In genomic region chr17:11561281-11561680, GRCh38 we compare ENCODE assay signal across 23 cellular contexts. TPM values are rescaled to one million over a fixed set of nuclear protein-coding genes. Genes with fewer than 3 reads are reported as not detected.
DNase-seq lines count a peak whose midpoint lies in the region; ATAC-seq and TF ChIP-seq lines count a peak whose summit lies in the region.
"Had no signal": no experiment of that assay in that cellular context is flagged by ENCODE, and none has a peak within 500 bp of the region (broad histone marks: within the 10 kb centered on the region; RNA-seq: fewer than 3 reads in every experiment).

No MANE protein-coding gene starts in this region.

- peak; percentile 31 for ATAC-seq in sciatic nerve
- no peak for ATAC-seq in gastrocnemius medialis
- ATAC-seq: GM12878 had no signal

- H3K9me3 ChIP-seq in esophagus muscularis mucosa, result no peaks in the 10 kb centered on the region
- H3K9me3 ChIP-seq in gastrocnemius medialis, result no peaks in the 10 kb centered on the region
- H3K9me3 ChIP-seq: BE2C, BLaER1 had no signal

- H3K4me1 ChIP-seq in esophagus muscularis mucosa, result peaks cover 0 to 5% (median 0%) of the 10 kb centered on the region in 4 donors
- H3K4me1 ChIP-seq in gastrocnemius medialis, result no peaks in the 10 kb centered on the region
- H3K4me1 ChIP-seq: BE2C had no signal

- H3K36me3 ChIP-seq in esophagus muscularis mucosa, result no peaks in the 10 kb centered on the region
- H3K36me3 ChIP-seq in gastrocnemius medialis, result no peaks in the 10 kb centered on the region
- H3K36me3 ChIP-seq: BE2C, BLaER1 had no signal

- TF ChIP-seq CTCF in esophagus muscularis mucosa (IDR thresholded peaks at IDR 0.05) (no peak), gastrocnemius medialis (IDR thresholded peaks at IDR 0.05 in 4 of 5, conservative IDR thresholded peaks at IDR 0.05 in 1 of 5) (no peak)

- H3K27ac ChIP-seq in esophagus muscularis mucosa (replicated peaks in 1 of 4) (no peak overlapping the region), gastrocnemius medialis (no peak overlapping the region)
- H3K27ac ChIP-seq: BLaER1 had no signal

- intact Hi-C loops in esophagus muscularis mucosa (cut with DNase I), result no loop called here
- intact Hi-C loops in sciatic nerve (cut with DNase I), result no loop called here
- intact Hi-C loops in gastrocnemius medialis (cut with DNase I; ENCODE audit: low total_unique reads), result no loop called here

- peak; percentile 47 for DNase-seq in esophagus muscularis mucosa (ENCODE audit: extremely low spot score)
- no peak for DNase-seq in sciatic nerve (ENCODE audit: low spot score)
- DNase-seq in KBM-7, result no peak
- DNase-seq in gastrocnemius medialis, result no peak
- no peak for DNase-seq in NCI-H1436 treated with DMSO at 0.1 percent for 48 hours (lab: John Stamatoyannopoulos, UW)
- DNase-seq: 8988T; ACHN; BE2C; C1 segment of cervical spinal cord; CD4-positive, alpha-beta memory T cell; CD4-positive, CD25-positive, alpha-beta regulatory T cell; CD8-positive, alpha-beta memory T cell; COR-L47; DMS 273 treated with DMSO at 0.1 percent for 48 hours; DMS153; DMS53; DMS79; DND-41; EL; GDM1 had no signal

- WGBS in esophagus muscularis mucosa, result 75% methylated on average over 1 of the region's 1 CpG

- H3K4me3 ChIP-seq in esophagus muscularis mucosa (no peak overlapping the region), gastrocnemius medialis (no peak overlapping the region)
- H3K4me3 ChIP-seq: BLaER1, GM12878 had no signal

- in situ Hi-C loops in KBM-7 (cut with MboI; ENCODE audit: low pct_unique_long_range_greater_than_20kb, low sequenced_read_pairs), result no loop called here
- in situ Hi-C loops in gastrocnemius medialis (cut with MboI; ENCODE audit: low sequenced_read_pairs in 4 of 4), result no loop called here

- no peak for TF ChIP-seq EP300 in esophagus muscularis mucosa (IDR thresholded peaks at IDR 0.05)

- TF ChIP-seq POLR2A in esophagus muscularis mucosa (IDR thresholded peaks at IDR 0.05; ENCODE audit: low read depth), result no peak
- TF ChIP-seq POLR2A in gastrocnemius medialis (IDR thresholded peaks at IDR 0.05), result no peak

- H3K27me3 ChIP-seq in esophagus muscularis mucosa (peaks cover 0 to 5% (median 0%) of the 10 kb centered on the region in 4 donors), gastrocnemius medialis (no peaks in the 10 kb centered on the region)
- H3K27me3 ChIP-seq: BE2C, BLaER1 had no signal

RNA-seq across cellular contexts. Expression of gene DNAH9, which starts 37.0 kb away (rescaled TPM):
- under 1 TPM in 2 of 4 donors, not detected in 2; under 0.01 to 0.92 TPM for total RNA-seq in esophagus muscularis mucosa
- 0.98 TPM for total RNA-seq in sciatic nerve
- not detected for total RNA-seq in gastrocnemius medialis
- total RNA-seq: CD4-positive, alpha-beta memory T cell; CD4-positive, CD25-positive, alpha-beta regulatory T cell; CD8-positive, alpha-beta memory T cell; G401 had no signal
